In the genomic region with DNA sequence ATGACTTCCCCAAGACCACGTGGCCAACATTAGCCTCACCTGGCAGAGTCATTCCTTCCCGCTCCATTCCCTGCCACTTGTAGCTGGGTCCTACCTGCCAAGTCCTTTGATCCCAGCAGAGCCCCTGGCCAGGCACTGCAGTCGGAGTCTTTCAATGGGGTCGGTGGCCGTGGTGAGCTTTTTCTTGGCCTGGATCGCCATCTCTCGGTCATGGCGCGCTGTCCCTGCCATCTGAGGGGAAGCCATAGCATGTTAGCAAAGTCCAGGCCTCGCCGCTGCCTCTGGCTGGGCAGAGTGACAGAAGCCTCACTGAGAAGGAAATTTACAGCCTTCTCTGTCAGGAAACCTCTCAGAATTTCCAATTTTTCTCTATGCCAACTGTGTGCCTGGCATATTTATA, we compare ENCODE assay signal across 15 cellular contexts. TPM values are rescaled to one million over a fixed set of nuclear protein-coding genes. Genes with fewer than 3 reads are reported as not detected.
A peak's percentile ranks its signal among the peaks of the same experiment; 100 is the strongest.
DNase-seq lines count a peak whose midpoint lies in the region; ATAC-seq, FAIRE-seq and TF ChIP-seq lines count a peak whose summit lies in the region.
"Had no signal": no experiment of that assay in that cellular context is flagged by ENCODE, and none has a peak within 500 bp of the region (broad histone marks: within the 10 kb centered on the region; RNA-seq: fewer than 3 reads in every experiment).

No MANE protein-coding gene starts in this region.

- no peak overlapping the region for H2BK12ac ChIP-seq in H1 (ENCODE audit: low read depth, low read length)

- no peak overlapping the region for H3K18ac ChIP-seq in H1 (ENCODE audit: extremely low read depth, low read length)

- DNase-seq in NCI-H1092 (lab: John Stamatoyannopoulos, UW) = peak; percentile 4
- DNase-seq in NCI-H1092 treated with DMSO at 0.1 percent for 48 hours (lab: John Stamatoyannopoulos, UW) = no peak
- peak; percentile 35 for DNase-seq in NCI-H748 treated with DMSO at 0.1 percent for 48 hours (lab: John Stamatoyannopoulos, UW)
- no peak for DNase-seq in H1 (ENCODE audit: low read depth in 1 of 2, low spot score in 2 of 2)
- DNase-seq in posterior cingulate gyrus = peak in 6 of 10 donors; percentile 15 to 92 (median 41)
- DNase-seq in epidermal melanocyte (ENCODE audit: insufficient read length, low spot score) = no peak
- DNase-seq: colonic mucosa, COR-L47, KBM-7, T-cell had no signal

- no peak overlapping the region for H4K5ac ChIP-seq in H1 (ENCODE audit: insufficient read length, low read depth, low read length)

- TF ChIP-seq POLR2A in H1 (IDR thresholded peaks at IDR 0.05; ENCODE audit: control extremely low read depth in 1 of 2, low read depth in 2 of 2, low read length in 2 of 2) = no peak

- no peak overlapping the region for H2BK120ac ChIP-seq in H1 (replicated peaks; ENCODE audit: low read depth, low read length)

- H2AFZ ChIP-seq in H1 (ENCODE audit: low read length) = no peak overlapping the region

- no peak overlapping the region for H3K27ac ChIP-seq in H1 (ENCODE audit: low read depth, low read length)
- H3K27ac ChIP-seq: colonic mucosa had no signal

- no peak overlapping the region for H3K4ac ChIP-seq in H1 (replicated peaks; ENCODE audit: insufficient read length, low read depth, low read length)

- H2BK15ac ChIP-seq in H1 (ENCODE audit: low read length) = no peak overlapping the region

- no peak for FAIRE-seq in H1 (lab: Jason Lieb, UNC)

- no peak overlapping the region for H3K9ac ChIP-seq in H1 (replicated peaks in 1 of 4; ENCODE audit: extremely low read depth in 1 of 4, low read depth in 3 of 4, low read length in 3 of 4)

- no peak overlapping the region for H3K14ac ChIP-seq in H1 (ENCODE audit: insufficient read length)

- TF ChIP-seq EP300 in H1 (IDR thresholded peaks at IDR 0.05; ENCODE audit: borderline replicate concordance in 1 of 2, low read depth in 2 of 2, low read length in 2 of 2) = no peak

- no peak overlapping the region for H2AK5ac ChIP-seq in H1 (ENCODE audit: low read depth, low read length)

- no peaks in the 10 kb centered on the region for H3K79me2 ChIP-seq in H1 (ENCODE audit: control insufficient read depth in 1 of 2, insufficient read depth in 2 of 2, low read length in 2 of 2)

- POLR2A ChIA-PET in H1 (lab: Charles Lee; ENCODE audit: partially characterized antibody) = no interaction called here

- no peaks in the 10 kb centered on the region for H3K36me3 ChIP-seq in H1 (ENCODE audit: control insufficient read depth in 2 of 4, insufficient read depth in 4 of 4, low read length in 3 of 4)
- H3K36me3 ChIP-seq: colonic mucosa had no signal

- H4K20me1 ChIP-seq in H1 (replicated peaks in 1 of 2; ENCODE audit: control insufficient read depth in 1 of 2, insufficient read depth in 2 of 2, low read length in 2 of 2) = peaks cover 0 to 3% of the 10 kb centered on the region in 2 experiments

- H3K27me3 ChIP-seq in H1 (replicated peaks in 1 of 4; ENCODE audit: control insufficient read depth in 3 of 4, extremely low read depth in 1 of 4, insufficient read depth in 3 of 4, low read length in 3 of 4) = peaks cover 5 to 18% (median 14%) of the 10 kb centered on the region in 4 experiments
- H3K27me3 ChIP-seq: colonic mucosa had no signal

- H3K4me3 ChIP-seq in H1 (ENCODE audit: extremely low read depth in 1 of 4, insufficient read depth in 2 of 4, low read depth in 3 of 4, low read length in 4 of 4) = no peak overlapping the region
- H3K4me3 ChIP-seq: colonic mucosa, lung had no signal

- intact Hi-C loops in posterior cingulate gyrus (cut with DNase I) = no loop called here

- no peak overlapping the region for H3K56ac ChIP-seq in H1 (replicated peaks; ENCODE audit: insufficient read length, low read depth, low read length)

- no peak overlapping the region for H3K4me2 ChIP-seq in H1 (ENCODE audit: insufficient read depth in 1 of 2, low read depth in 2 of 2, low read length in 2 of 2)

- no peak overlapping the region for H4K91ac ChIP-seq in H1 (replicated peaks; ENCODE audit: insufficient read length, low read length)

- no peaks in the 10 kb centered on the region for H3K9me3 ChIP-seq in H1 (ENCODE audit: insufficient read depth in 2 of 2, low read depth in 1 of 2, low read length in 1 of 2)
- H3K9me3 ChIP-seq: colonic mucosa had no signal

- 73% methylated on average over 11 of the region's 11 CpGs; no CpG with 5 or more reads in 1 of the 2 experiments for WGBS in H1 (ENCODE audit: extremely low coverage in 1 of 2, insufficient coverage in 1 of 2, insufficient read length in 1 of 2, insufficient replicate concordance in 2 of 2, low coverage in 1 of 2, low lambda C conversion rate in 2 of 2, missing lambda C conversion rate in 1 of 2), 2 experiments

- H3K23ac ChIP-seq in H1 (ENCODE audit: insufficient read length) = no peak overlapping the region

- H3K79me1 ChIP-seq in H1 (ENCODE audit: low read depth, low read length) = no peaks in the 10 kb centered on the region

- no peaks in the 10 kb centered on the region for H3K4me1 ChIP-seq in H1 (replicated peaks in 1 of 4; ENCODE audit: control insufficient read depth in 3 of 4, insufficient read depth in 4 of 4, low read length in 3 of 4)
- H3K4me1 ChIP-seq: colonic mucosa had no signal

- ATAC-seq in GM21526 (IDR thresholded peaks at IDR 0.05; ENCODE audit: low FRiP score, unreplicated experiment) (no peak), GM18867 (IDR thresholded peaks at IDR 0.05; ENCODE audit: unreplicated experiment) (no peak)
- ATAC-seq: T-cell had no signal

- no peak overlapping the region for H4K8ac ChIP-seq in H1 (ENCODE audit: extremely low read depth, insufficient read depth, low read length)

- no peak overlapping the region for H2BK5ac ChIP-seq in H1 (ENCODE audit: low read depth, low read length)

- CTCF ChIA-PET in H1 (lab: Charles Lee; ENCODE audit: partially characterized antibody) = interaction anchor here (0.9 to 3.5 kb wide), 7 partner anchors 11 to 270 kb away, joined by 3 to 18 read pairs (median 5); no protein-coding TSS in a partner anchor

- TF ChIP-seq CTCF in H1 (IDR thresholded peaks at IDR 0.05; ENCODE audit: control extremely low read depth in 1 of 3, insufficient read depth in 1 of 3, low read depth in 1 of 3, low read length in 3 of 3) = peak; percentile 36 to 47 (median 40); a peak in 3 of 4 replicates

- H3K23me2 ChIP-seq in H1 (ENCODE audit: low read depth, low read length) = no peaks in the 10 kb centered on the region

- H2BK20ac ChIP-seq in H1 (ENCODE audit: low read length) = no peak overlapping the region

- peak; percentile 58 to 75 for TF ChIP-seq RAD21 in H1 (IDR thresholded peaks at IDR 0.05 in 1 of 2, conservative IDR thresholded peaks at IDR 0.05 in 1 of 2; ENCODE audit: low read depth in 2 of 2, low read length in 2 of 2)

TF ChIP-seq in H1, 55 proteins besides CTCF, POLR2A, EP300 and RAD21:
- TF ChIP-seq, protein P1, sequence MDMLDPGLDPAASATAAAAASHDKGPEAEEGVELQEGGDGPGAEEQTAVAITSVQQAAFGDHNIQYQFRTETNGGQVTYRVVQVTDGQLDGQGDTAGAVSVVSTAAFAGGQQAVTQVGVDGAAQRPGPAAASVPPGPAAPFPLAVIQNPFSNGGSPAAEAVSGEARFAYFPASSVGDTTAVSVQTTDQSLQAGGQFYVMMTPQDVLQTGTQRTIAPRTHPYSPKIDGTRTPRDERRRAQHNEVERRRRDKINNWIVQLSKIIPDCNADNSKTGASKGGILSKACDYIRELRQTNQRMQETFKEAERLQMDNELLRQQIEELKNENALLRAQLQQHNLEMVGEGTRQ (IDR thresholded peaks at IDR 0.05; ENCODE audit: low read length) = no peak
- TF ChIP-seq, protein P2, sequence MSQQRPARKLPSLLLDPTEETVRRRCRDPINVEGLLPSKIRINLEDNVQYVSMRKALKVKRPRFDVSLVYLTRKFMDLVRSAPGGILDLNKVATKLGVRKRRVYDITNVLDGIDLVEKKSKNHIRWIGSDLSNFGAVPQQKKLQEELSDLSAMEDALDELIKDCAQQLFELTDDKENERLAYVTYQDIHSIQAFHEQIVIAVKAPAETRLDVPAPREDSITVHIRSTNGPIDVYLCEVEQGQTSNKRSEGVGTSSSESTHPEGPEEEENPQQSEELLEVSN (IDR thresholded peaks at IDR 0.05) = 0 out of 2 replicates have a peak, but pooled peaks have one; percentile 43

RNA-seq across cellular contexts. Expression of a gene that starts 17.5 kb away (rescaled TPM):
- not detected in 2 replicates for total RNA-seq in H1 (2021; fragmentation: NEBNext Ultra II Directional; extraction: Animal tissue kit (Norgen Biotek cat#: 25700))
- polyA plus RNA-seq in H1 (2011; rRNA removed) = not detected in 2 replicates
- polyA plus RNA-seq in H1 (2011; cell fraction: cytosol; rRNA removed) = not detected
- polyA plus RNA-seq in H1 (2011; cell fraction: nucleus; rRNA removed) = 0.11 TPM
- polyA plus RNA-seq in H1 (2012, experiment 1 of 2) = not detected in 4 replicates
- polyA plus RNA-seq in H1 (2012, experiment 2 of 2) = not detected
- polyA plus RNA-seq in H1 (2013, experiment 1 of 2) = not detected
- not detected for polyA plus RNA-seq in H1 (2013, experiment 2 of 2)
- not detected in 2 replicates for polyA minus RNA-seq in H1 (2011; rRNA and poly(A)+ RNA removed)
- polyA minus RNA-seq in H1 (2011; cell fraction: cytosol; rRNA and poly(A)+ RNA removed) = not detected
- not detected for polyA minus RNA-seq in H1 (2011; cell fraction: nucleus; rRNA and poly(A)+ RNA removed)
- total RNA-seq: colonic mucosa, omental fat pad, T-cell, temporal lobe had no signal

Comparison
In these comparisons a context has a peak if more than half of its experiments do, and no peak if none do; other contexts are left out.
1. DNase-seq: peak in NCI-H1092 (single experiment), NCI-H748 treated with DMSO at 0.1 percent for 48 hours (single experiment) and posterior cingulate gyrus (6 of 10); none in NCI-H1092 treated with DMSO at 0.1 percent for 48 hours (single experiment), H1 (0 of 2) and epidermal melanocyte (single experiment).